Comparison of ENCODE assay signal across 2 cellular contexts in genomic region chr1:105027838-105028471, GRCh38.
TF ChIP-seq lines count a peak whose summit lies in the region.

No MANE protein-coding gene starts in this region.

TF ChIP-seq in SK-N-SH, 30 proteins besides CTCF, POLR2A, EP300 and RAD21 (continued from another document):
- TF ChIP-seq MAX (IDR thresholded peaks at IDR 0.05; ENCODE audit: low read depth), result no peak
- TF ChIP-seq CHD2 (IDR thresholded peaks at IDR 0.05; ENCODE audit: low read length, partially characterized antibody), result no peak

TF ChIP-seq in SK-N-SH treated with all-trans-retinoic acid at 6 μM for 48 hours, 23 proteins besides CTCF, POLR2A, EP300 and RAD21 (continued from another document):
- TF ChIP-seq TSHZ2 (CRISPR knock-in tag; IDR thresholded peaks at IDR 0.05) (no peak), OSR1 (CRISPR knock-in tag; IDR thresholded peaks at IDR 0.05) (no peak), CSRNP3 (CRISPR knock-in tag; IDR thresholded peaks at IDR 0.05) (no peak), RARB (CRISPR knock-in tag; IDR thresholded peaks at IDR 0.05) (no peak), PPARA (CRISPR knock-in tag; IDR thresholded peaks at IDR 0.05; ENCODE audit: borderline replicate concordance) (no peak), ZFP30 (CRISPR knock-in tag; IDR thresholded peaks at IDR 0.05) (no peak), TCF4 (CRISPR knock-in tag; IDR thresholded peaks at IDR 0.05; ENCODE audit: borderline replicate concordance) (no peak), ZNF565 (CRISPR knock-in tag; conservative IDR thresholded peaks at IDR 0.05; ENCODE audit: low read depth) (no peak)
